23 cellular contexts compared by ENCODE assay signal in the genomic region with DNA sequence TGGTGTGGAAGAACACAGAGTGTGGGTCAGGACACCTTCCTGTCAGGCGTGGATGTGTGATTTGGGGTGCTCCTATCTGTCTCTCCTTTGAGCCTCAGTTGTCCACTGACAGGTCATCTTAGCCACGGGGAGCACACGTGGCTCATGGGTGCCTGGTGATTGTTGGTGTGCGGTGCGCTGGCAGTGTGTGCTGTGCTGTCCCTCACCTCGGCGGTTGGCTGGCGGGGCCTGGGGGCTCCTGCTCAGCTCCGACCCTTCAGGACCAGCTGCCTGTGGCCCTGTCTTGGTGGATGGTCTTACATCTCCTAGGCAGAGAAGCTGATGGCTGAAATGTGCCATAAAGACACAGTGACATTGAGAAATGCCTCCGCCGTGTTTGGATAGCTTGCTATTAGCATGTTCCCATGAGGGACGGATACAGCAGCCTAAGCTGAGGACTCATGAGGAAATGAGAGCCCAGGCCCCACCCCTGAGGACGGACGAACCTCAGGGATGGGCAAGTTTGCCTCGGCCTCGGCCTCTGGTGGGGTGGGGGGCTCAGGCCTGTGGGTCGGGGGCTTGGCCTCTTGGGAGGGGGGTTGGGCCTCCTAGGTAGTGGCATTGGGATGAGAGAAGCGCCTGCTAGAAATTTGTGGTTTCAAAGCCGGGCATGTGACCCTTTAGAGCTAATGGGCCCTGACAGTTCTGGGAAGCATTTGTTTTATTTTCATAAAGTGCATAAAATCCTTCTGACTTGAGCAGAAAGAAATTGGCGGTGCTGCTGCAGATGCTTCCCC. TPM values are rescaled to one million over a fixed set of nuclear protein-coding genes. Genes with fewer than 3 reads are reported as not detected.
A peak's percentile ranks its signal among the peaks of the same experiment; 100 is the strongest.
DNase-seq lines count a peak whose midpoint lies in the region; ATAC-seq and TF ChIP-seq lines count a peak whose summit lies in the region.
"Had no signal": no experiment of that assay in that cellular context is flagged by ENCODE, and none has a peak within 500 bp of the region (broad histone marks: within the 10 kb centered on the region; RNA-seq: fewer than 3 reads in every experiment).

No MANE protein-coding gene starts in this region.

- H3K27ac Mint-ChIP-seq in immature natural killer cell (peak overlapping the region; percentile 97 to 100 (median 99)), progenitor cell of endocrine pancreas (peak overlapping the region; percentile 30)

- peak; percentile 77 for DNase-seq in DMS79 treated with DMSO at 0.1 percent for 48 hours (lab: John Stamatoyannopoulos, UW)
- DNase-seq in immature natural killer cell, result no peak
- DNase-seq in progenitor cell of endocrine pancreas (ENCODE audit: low spot score, unreplicated experiment), result no peak
- DNase-seq in mucosa of descending colon, result no peak
- DNase-seq: ACHN; activated gamma-delta T cell treated with Interleukin-2 at 50 U/mL for 16 hours; activated T-cell treated with anti-CD3 and anti-CD28 coated beads, Interleukin-2, amount 50 U/mL, for 4 hours; BE2C; foreskin keratinocyte; heart right ventricle; Kasumi-1; mammary epithelial cell; MV-4-11; NCI-H1436 treated with DMSO at 0.1 percent for 48 hours; NCI-H446 treated with DMSO at 0.1 percent for 48 hours; nucleus accumbens; small intestine had no signal

- H3K9me3 Mint-ChIP-seq in immature natural killer cell (no peaks in the 10 kb centered on the region), progenitor cell of endocrine pancreas (ENCODE audit: low read depth) (no peaks in the 10 kb centered on the region)
- H3K9me3 Mint-ChIP-seq: activated T-cell treated with anti-CD3 and anti-CD28 coated beads, Interleukin-2, amount 50 U/mL, for 4 hours had no signal

- no peak overlapping the region for H3K4me3 ChIP-seq in mucosa of descending colon
- H3K4me3 ChIP-seq: heart right ventricle, SK-N-MC, tibial nerve had no signal

- no peaks in the 10 kb centered on the region for H3K9me3 ChIP-seq in mucosa of descending colon
- H3K9me3 ChIP-seq: BE2C, heart right ventricle, tibial nerve had no signal

- H3K36me3 Mint-ChIP-seq in immature natural killer cell (peaks cover 0 to 3% (median 2%) of the 10 kb centered on the region in 3 donors), progenitor cell of endocrine pancreas (ENCODE audit: insufficient read depth) (peaks cover 11% of the 10 kb centered on the region)

- peaks cover 0 to 3% (median 0%) of the 10 kb centered on the region in 3 donors for H3K27me3 Mint-ChIP-seq in immature natural killer cell (ENCODE audit: low read depth in 3 of 3)
- no peaks in the 10 kb centered on the region for H3K27me3 Mint-ChIP-seq in progenitor cell of endocrine pancreas

- H3K4me3 Mint-ChIP-seq in immature natural killer cell (peak overlapping the region; percentile 69 to 90 (median 84)), progenitor cell of endocrine pancreas (ENCODE audit: low read depth) (peak overlapping the region; percentile 43)
- H3K4me3 Mint-ChIP-seq: activated T-cell treated with anti-CD3 and anti-CD28 coated beads, Interleukin-2, amount 50 U/mL, for 4 hours had no signal

- no peaks in the 10 kb centered on the region for H3K36me3 ChIP-seq in mucosa of descending colon (ENCODE audit: low read depth)
- H3K36me3 ChIP-seq: BE2C had no signal

- H3K4me1 ChIP-seq in mucosa of descending colon (ENCODE audit: low read depth), result no peaks in the 10 kb centered on the region
- H3K4me1 ChIP-seq: BE2C, foreskin keratinocyte had no signal

- intact Hi-C loops in mucosa of descending colon (cut with DNase I, micrococcal nuclease), result no loop called here

- TF ChIP-seq CTCF in progenitor cell of endocrine pancreas (IDR thresholded peaks at IDR 0.05; ENCODE audit: unreplicated experiment) (no peak), mucosa of descending colon (IDR thresholded peaks at IDR 0.05) (no peak)

- ATAC-seq in SK-N-SH treated with all-trans-retinoic acid at 6 μM for 48 hours (peak; percentile 88), GM18867 (IDR thresholded peaks at IDR 0.05; ENCODE audit: unreplicated experiment) (no peak), mucosa of descending colon (no peak), HG02588 (IDR thresholded peaks at IDR 0.05; ENCODE audit: unreplicated experiment) (no peak), GM18873 (IDR thresholded peaks at IDR 0.05; ENCODE audit: low FRiP score, unreplicated experiment) (no peak)
- ATAC-seq: activated T-cell treated with anti-CD3 and anti-CD28 coated beads, Interleukin-2, amount 50 U/mL, for 4 hours; foreskin keratinocyte; heart right ventricle had no signal

- H3K4me1 Mint-ChIP-seq in immature natural killer cell, result peaks cover 25 to 34% of the 10 kb centered on the region in 2 donors
- peaks cover 31% of the 10 kb centered on the region for H3K4me1 Mint-ChIP-seq in progenitor cell of endocrine pancreas (ENCODE audit: low read depth)

TF ChIP-seq in SK-N-SH treated with all-trans-retinoic acid at 6 μM for 48 hours, 23 proteins besides CTCF, POLR2A, EP300 and RAD21:
- TF ChIP-seq PPARA (CRISPR knock-in tag; IDR thresholded peaks at IDR 0.05; ENCODE audit: borderline replicate concordance) (no peak), ZNF8 (CRISPR knock-in tag; IDR thresholded peaks at IDR 0.05) (no peak), ARNTL (CRISPR knock-in tag; IDR thresholded peaks at IDR 0.05; ENCODE audit: borderline replicate concordance, low read depth) (no peak), RARB (CRISPR knock-in tag; IDR thresholded peaks at IDR 0.05) (no peak), TOX (CRISPR knock-in tag; IDR thresholded peaks at IDR 0.05; ENCODE audit: borderline replicate concordance) (no peak), BACH2 (CRISPR knock-in tag; IDR thresholded peaks at IDR 0.05; ENCODE audit: borderline replicate concordance) (no peak), GLIS3 (CRISPR knock-in tag; IDR thresholded peaks at IDR 0.05) (no peak), ESRRG (CRISPR knock-in tag; IDR thresholded peaks at IDR 0.05) (no peak), OSR1 (CRISPR knock-in tag; IDR thresholded peaks at IDR 0.05) (no peak), CSDC2 (CRISPR knock-in tag; IDR thresholded peaks at IDR 0.05) (no peak)
- TF ChIP-seq, protein P1, sequence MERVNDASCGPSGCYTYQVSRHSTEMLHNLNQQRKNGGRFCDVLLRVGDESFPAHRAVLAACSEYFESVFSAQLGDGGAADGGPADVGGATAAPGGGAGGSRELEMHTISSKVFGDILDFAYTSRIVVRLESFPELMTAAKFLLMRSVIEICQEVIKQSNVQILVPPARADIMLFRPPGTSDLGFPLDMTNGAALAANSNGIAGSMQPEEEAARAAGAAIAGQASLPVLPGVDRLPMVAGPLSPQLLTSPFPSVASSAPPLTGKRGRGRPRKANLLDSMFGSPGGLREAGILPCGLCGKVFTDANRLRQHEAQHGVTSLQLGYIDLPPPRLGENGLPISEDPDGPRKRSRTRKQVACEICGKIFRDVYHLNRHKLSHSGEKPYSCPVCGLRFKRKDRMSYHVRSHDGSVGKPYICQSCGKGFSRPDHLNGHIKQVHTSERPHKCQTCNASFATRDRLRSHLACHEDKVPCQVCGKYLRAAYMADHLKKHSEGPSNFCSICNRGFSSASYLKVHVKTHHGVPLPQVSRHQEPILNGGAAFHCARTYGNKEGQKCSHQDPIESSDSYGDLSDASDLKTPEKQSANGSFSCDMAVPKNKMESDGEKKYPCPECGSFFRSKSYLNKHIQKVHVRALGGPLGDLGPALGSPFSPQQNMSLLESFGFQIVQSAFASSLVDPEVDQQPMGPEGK (CRISPR knock-in tag; IDR thresholded peaks at IDR 0.05; ENCODE audit: borderline replicate concordance), result no peak
- TF ChIP-seq, protein P2, sequence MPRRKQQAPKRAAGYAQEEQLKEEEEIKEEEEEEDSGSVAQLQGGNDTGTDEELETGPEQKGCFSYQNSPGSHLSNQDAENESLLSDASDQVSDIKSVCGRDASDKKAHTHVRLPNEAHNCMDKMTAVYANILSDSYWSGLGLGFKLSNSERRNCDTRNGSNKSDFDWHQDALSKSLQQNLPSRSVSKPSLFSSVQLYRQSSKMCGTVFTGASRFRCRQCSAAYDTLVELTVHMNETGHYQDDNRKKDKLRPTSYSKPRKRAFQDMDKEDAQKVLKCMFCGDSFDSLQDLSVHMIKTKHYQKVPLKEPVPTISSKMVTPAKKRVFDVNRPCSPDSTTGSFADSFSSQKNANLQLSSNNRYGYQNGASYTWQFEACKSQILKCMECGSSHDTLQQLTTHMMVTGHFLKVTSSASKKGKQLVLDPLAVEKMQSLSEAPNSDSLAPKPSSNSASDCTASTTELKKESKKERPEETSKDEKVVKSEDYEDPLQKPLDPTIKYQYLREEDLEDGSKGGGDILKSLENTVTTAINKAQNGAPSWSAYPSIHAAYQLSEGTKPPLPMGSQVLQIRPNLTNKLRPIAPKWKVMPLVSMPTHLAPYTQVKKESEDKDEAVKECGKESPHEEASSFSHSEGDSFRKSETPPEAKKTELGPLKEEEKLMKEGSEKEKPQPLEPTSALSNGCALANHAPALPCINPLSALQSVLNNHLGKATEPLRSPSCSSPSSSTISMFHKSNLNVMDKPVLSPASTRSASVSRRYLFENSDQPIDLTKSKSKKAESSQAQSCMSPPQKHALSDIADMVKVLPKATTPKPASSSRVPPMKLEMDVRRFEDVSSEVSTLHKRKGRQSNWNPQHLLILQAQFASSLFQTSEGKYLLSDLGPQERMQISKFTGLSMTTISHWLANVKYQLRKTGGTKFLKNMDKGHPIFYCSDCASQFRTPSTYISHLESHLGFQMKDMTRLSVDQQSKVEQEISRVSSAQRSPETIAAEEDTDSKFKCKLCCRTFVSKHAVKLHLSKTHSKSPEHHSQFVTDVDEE (CRISPR knock-in tag; IDR thresholded peaks at IDR 0.05), result no peak

RNA-seq across cellular contexts. Expression of a gene that starts 20.3 kb away (rescaled TPM):
- polyA plus RNA-seq in immature natural killer cell, result 10 to 100 TPM; 30.3 to 53.8 (median 48.1) TPM
- 42.3 and 46.8 TPM in 2 replicates for total RNA-seq in progenitor cell of endocrine pancreas
- total RNA-seq in mucosa of descending colon, result 10 to 100 TPM; 23.5 to 41.7 (median 24.6) TPM
